In genomic region chr6:117602899-117603588, GRCh38 we compare ENCODE assay signal across 8 cellular contexts. TPM values are rescaled to one million over a fixed set of nuclear protein-coding genes. Genes with fewer than 3 reads are reported as not detected.
DNase-seq lines count a peak whose midpoint lies in the region; ATAC-seq and TF ChIP-seq lines count a peak whose summit lies in the region.

No MANE protein-coding gene starts in this region.

- DNase-seq in NCI-H510A treated with DMSO at 0.1 percent for 48 hours (lab: John Stamatoyannopoulos, UW) (peak; percentile 13), NCI-H510A (lab: John Stamatoyannopoulos, UW) (no peak), stomach (no peak), SHP77 treated with DMSO at 0.1 percent for 48 hours (lab: John Stamatoyannopoulos, UW) (no peak), foreskin melanocyte (no peak), GM19238 (ENCODE audit: insufficient read length, low spot score) (no peak)
- DNase-seq in activated CD8-positive, alpha-beta T cell treated with anti-CD3 and anti-CD28 coated beads, Interleukin-2, amount 10 ng/mL, durations not matched to agents 7 days and 5 days = no peak

- H3K27ac Mint-ChIP-seq in activated CD8-positive, alpha-beta T cell treated with anti-CD3 and anti-CD28 coated beads, Interleukin-2, amount 10 ng/mL, durations not matched to agents 7 days and 5 days = peak overlapping the region; percentile 100

- intact Hi-C loops in stomach (cut with DNase I; ENCODE audit: low total_unique reads) = no loop called here

- peak overlapping the region; percentile 63 for H3K9ac ChIP-seq in iPS-18a (ENCODE audit: low read length)

- no peak for TF ChIP-seq CTCF in stomach (IDR thresholded peaks at IDR 0.05)

- H3K27ac ChIP-seq in iPS-18a (ENCODE audit: low read length) (no peak overlapping the region), stomach (peak overlapping the region; percentile 90 to 93 (median 92))

- peaks cover 22% of the 10 kb centered on the region for H3K36me3 Mint-ChIP-seq in activated CD8-positive, alpha-beta T cell treated with anti-CD3 and anti-CD28 coated beads, Interleukin-2, amount 10 ng/mL, durations not matched to agents 7 days and 5 days (ENCODE audit: low read depth)

- H3K36me3 ChIP-seq in iPS-18a (ENCODE audit: control insufficient read depth, low read depth, low read length) = no peaks in the 10 kb centered on the region
- H3K36me3 ChIP-seq in stomach = peaks cover 0 to 7% (median 3%) of the 10 kb centered on the region in 4 donors

- CTCF ChIA-PET in activated CD8-positive, alpha-beta T cell treated with anti-CD3 and anti-CD28 coated beads, Interleukin-2, amount 10 ng/mL, durations not matched to agents 7 days and 5 days (lab: Charles Lee) = interaction anchor here (0.7 to 5.2 kb wide), 14 partner anchors 10 to 153 kb away, joined by 3 to 88 read pairs (median 5); no protein-coding TSS in a partner anchor

- TF ChIP-seq POLR2A in stomach (IDR thresholded peaks at IDR 0.05) = no peak

- H3K4me1 ChIP-seq in iPS-18a (ENCODE audit: control insufficient read depth, low read depth, low read length) (no peaks in the 10 kb centered on the region), stomach (peaks cover 9 to 49% (median 30%) of the 10 kb centered on the region in 4 donors)

- no peaks in the 10 kb centered on the region for H3K9me3 Mint-ChIP-seq in activated CD8-positive, alpha-beta T cell treated with anti-CD3 and anti-CD28 coated beads, Interleukin-2, amount 10 ng/mL, durations not matched to agents 7 days and 5 days (ENCODE audit: insufficient read depth)

- peaks cover 32% of the 10 kb centered on the region for H3K4me1 Mint-ChIP-seq in activated CD8-positive, alpha-beta T cell treated with anti-CD3 and anti-CD28 coated beads, Interleukin-2, amount 10 ng/mL, durations not matched to agents 7 days and 5 days (ENCODE audit: low read depth)

- no peak for ATAC-seq in activated CD8-positive, alpha-beta T cell treated with anti-CD3 and anti-CD28 coated beads, Interleukin-2, amount 10 ng/mL, durations not matched to agents 7 days and 5 days

- H3K9me3 ChIP-seq in iPS-18a (ENCODE audit: control insufficient read depth, low read depth, low read length) (no peaks in the 10 kb centered on the region), stomach (no peaks in the 10 kb centered on the region)

- 51 to 58% (median 54%) methylated on average over 12 of the region's 12 CpGs for WGBS in stomach, 5 donors

- H3K4me3 ChIP-seq in iPS-18a (ENCODE audit: low read length) (peak overlapping the region; percentile 64), stomach (peak overlapping the region; percentile 90 to 100 (median 94))

- TF ChIP-seq EP300 in stomach (IDR thresholded peaks at IDR 0.05) = no peak

- POLR2A ChIA-PET in activated CD8-positive, alpha-beta T cell treated with anti-CD3 and anti-CD28 coated beads, Interleukin-2, amount 10 ng/mL, durations not matched to agents 7 days and 5 days (lab: Charles Lee) = interaction anchor here (0.6 to 2.7 kb wide), 21 partner anchors 7 to 1106 kb away, joined by 3 to 31 read pairs (median 4); partner anchors contain the start of gene DCBLD1

- no peaks in the 10 kb centered on the region for H3K27me3 ChIP-seq in iPS-18a (ENCODE audit: control insufficient read depth, insufficient read depth, low read length)
- no peaks in the 10 kb centered on the region for H3K27me3 ChIP-seq in stomach

- peak overlapping the region; percentile 100 for H3K4me3 Mint-ChIP-seq in activated CD8-positive, alpha-beta T cell treated with anti-CD3 and anti-CD28 coated beads, Interleukin-2, amount 10 ng/mL, durations not matched to agents 7 days and 5 days

- no peaks in the 10 kb centered on the region for H3K27me3 Mint-ChIP-seq in activated CD8-positive, alpha-beta T cell treated with anti-CD3 and anti-CD28 coated beads, Interleukin-2, amount 10 ng/mL, durations not matched to agents 7 days and 5 days (ENCODE audit: low read depth)

RNA-seq across cellular contexts. Expression of gene GOPC, which starts 0.7 kb away (rescaled TPM):
- 10 to 100 TPM; 23.3 to 23.4 TPM for total RNA-seq in activated CD8-positive, alpha-beta T cell treated with anti-CD3 and anti-CD28 coated beads, Interleukin-2, amount 10 ng/mL, durations not matched to agents 7 days and 5 days
- 10 to 100 TPM in 4 of 5 donors, 1 to 10 TPM in 1; 4.7 to 49.4 (median 22.9) TPM for total RNA-seq in stomach
- polyA plus RNA-seq in stomach = 10 to 100 TPM in 1 of 3 donors, 1 to 10 TPM in 2; 9.5 to 12.7 (median 9.9) TPM
